1 cellular context compared by ENCODE assay signal in the genomic region with DNA sequence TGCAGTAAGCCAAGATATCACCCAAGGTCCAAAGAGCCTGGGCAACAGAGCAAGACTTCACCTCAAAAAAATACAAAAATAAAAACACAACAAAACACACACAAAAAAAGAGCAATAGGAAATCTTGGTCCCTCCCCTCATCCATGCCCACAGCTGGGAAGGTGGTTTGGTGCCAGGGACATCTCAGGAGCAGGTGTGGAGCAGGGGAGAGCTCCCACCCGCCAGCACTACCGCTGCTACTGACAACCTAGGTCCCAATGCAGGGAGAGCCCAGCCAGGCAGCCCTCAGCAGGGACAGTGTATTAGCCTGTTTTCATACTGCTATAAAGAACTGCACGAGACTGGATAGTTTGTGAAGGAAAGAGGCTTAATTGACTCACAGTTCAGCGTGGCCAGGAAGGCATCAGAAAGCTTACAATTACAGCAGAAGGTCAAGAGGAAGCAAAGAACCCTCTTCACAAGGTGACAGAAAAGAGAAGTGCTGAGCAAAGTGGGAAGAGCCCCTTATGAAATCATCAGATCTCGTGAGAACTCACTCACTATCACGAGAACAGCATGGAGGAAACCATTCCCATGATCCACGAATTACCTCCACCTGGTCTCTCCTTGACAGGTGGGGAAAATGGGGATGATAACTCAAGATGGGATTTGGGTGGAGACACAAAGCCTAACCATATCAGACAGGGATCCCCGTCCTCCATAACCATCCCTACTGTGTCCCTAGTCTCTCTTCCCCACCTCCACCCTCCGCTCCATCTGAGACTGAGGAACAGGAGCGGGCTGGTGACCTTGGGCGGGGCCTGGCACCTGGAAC.
TF ChIP-seq lines count a peak whose summit lies in the region.

No MANE protein-coding gene starts in this region.

TF ChIP-seq in HepG2, 621 proteins besides CTCF, POLR2A, EP300 and RAD21:
- TF ChIP-seq RFX1 (IDR thresholded peaks at IDR 0.05), result no peak
- peak; percentile 83 for TF ChIP-seq CHD2 (IDR thresholded peaks at IDR 0.05; ENCODE audit: low read depth, low read length)
- no peak for TF ChIP-seq RARG (CRISPR knock-in tag; IDR thresholded peaks at IDR 0.05; ENCODE audit: low read depth)
